20 cellular contexts compared by ENCODE assay signal in the genomic region with DNA sequence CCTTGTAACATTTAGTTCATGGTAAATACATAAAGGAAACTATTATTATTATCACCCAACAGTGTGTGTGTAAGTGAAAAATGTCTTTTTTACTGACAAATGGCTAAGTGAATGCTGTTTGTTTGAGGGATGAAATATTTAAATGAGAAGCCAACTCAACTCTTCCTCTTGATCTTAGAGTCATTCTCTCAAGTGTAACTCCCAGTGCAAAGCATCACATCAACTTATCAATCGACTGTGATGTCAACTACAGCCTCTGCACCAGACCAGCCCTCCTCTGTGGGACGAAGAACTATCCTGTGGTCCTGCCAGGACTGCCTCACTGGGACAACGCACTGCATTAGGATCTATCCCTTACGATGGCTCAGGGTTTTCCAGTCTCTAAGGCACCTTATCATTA. TPM values are rescaled to one million over a fixed set of nuclear protein-coding genes. Genes with fewer than 3 reads are reported as not detected.
DNase-seq lines count a peak whose midpoint lies in the region; ATAC-seq and TF ChIP-seq lines count a peak whose summit lies in the region.
"Had no signal": no experiment of that assay in that cellular context is flagged by ENCODE, and none has a peak within 500 bp of the region (broad histone marks: within the 10 kb centered on the region; RNA-seq: fewer than 3 reads in every experiment).

No MANE protein-coding gene starts in this region.

- H3K4me1 Mint-ChIP-seq in activated CD4-positive, alpha-beta T cell treated with anti-CD3 and anti-CD28 coated beads for 36 hours = no peaks in the 10 kb centered on the region
- H3K4me1 Mint-ChIP-seq in activated T-helper 17 cell treated with anti-CD3 and anti-CD28 coated beads, Interleukin-2, amount 50 U/mL, for 72 hours = no peaks in the 10 kb centered on the region
- H3K4me1 Mint-ChIP-seq: B cell had no signal

- no peaks in the 10 kb centered on the region for H3K79me2 ChIP-seq in osteoblast (ENCODE audit: insufficient read depth, low read length)
- no peaks in the 10 kb centered on the region for H3K79me2 ChIP-seq in Karpas-422 (ENCODE audit: low read length)

- H3K4me3 Mint-ChIP-seq in activated CD4-positive, alpha-beta T cell treated with anti-CD3 and anti-CD28 coated beads for 36 hours = no peak overlapping the region
- H3K4me3 Mint-ChIP-seq in activated T-helper 17 cell treated with anti-CD3 and anti-CD28 coated beads, Interleukin-2, amount 50 U/mL, for 72 hours = no peak overlapping the region
- H3K4me3 Mint-ChIP-seq: B cell; CD4-positive, alpha-beta memory T cell had no signal

- no peak overlapping the region for H3K9ac ChIP-seq in Karpas-422 (ENCODE audit: low read length)
- H3K9ac ChIP-seq: BLaER1 treated with 17β-estradiol and CSF1 and Interleukin-3, amounts not matched to agents 10 nM and 100 nM had no signal

- POLR2A ChIA-PET in activated CD4-positive, alpha-beta T cell treated with anti-CD3 and anti-CD28 coated beads for 36 hours (lab: Charles Lee) = no interaction called here

- DNase-seq in activated CD4-positive, alpha-beta T cell treated with anti-CD3 and anti-CD28 coated beads for 36 hours = no peak
- no peak for DNase-seq in activated CD4-positive, alpha-beta T cell treated with anti-CD3 and anti-CD28 coated beads, Interleukin-2, amount 50 U/mL, for 48 hours
- DNase-seq in osteoblast (ENCODE audit: insufficient read length, low spot score, missing footprints) = peak; percentile 9
- no peak for DNase-seq in Karpas-422
- no peak for DNase-seq in LoVo (ENCODE audit: low spot score)
- DNase-seq in DMS153 (lab: John Stamatoyannopoulos, UW) = no peak
- DNase-seq: AML-193; CD4-positive, alpha-beta memory T cell; CD8-positive, alpha-beta memory T cell; COR-L47; DMS 273 treated with DMSO at 0.1 percent for 48 hours; DMS79 treated with DMSO at 0.1 percent for 48 hours; GF-D8 had no signal

- H3K9me3 Mint-ChIP-seq in activated CD4-positive, alpha-beta T cell treated with anti-CD3 and anti-CD28 coated beads for 36 hours (ENCODE audit: low read depth) = no peaks in the 10 kb centered on the region
- H3K9me3 Mint-ChIP-seq in activated T-helper 17 cell treated with anti-CD3 and anti-CD28 coated beads, Interleukin-2, amount 50 U/mL, for 72 hours = no peaks in the 10 kb centered on the region
- H3K9me3 Mint-ChIP-seq: CD8-positive, alpha-beta memory T cell had no signal

- H3K27ac ChIP-seq in osteoblast (ENCODE audit: low read depth, low read length) (no peak overlapping the region), Karpas-422 (ENCODE audit: low read length) (no peak overlapping the region)
- H3K27ac ChIP-seq: 22Rv1; A549; BLaER1 treated with 17β-estradiol and CSF1 and Interleukin-3, amounts not matched to agents 10 nM and 100 nM; C4-2B had no signal

- no peaks in the 10 kb centered on the region for H3K9me2 ChIP-seq in Karpas-422 (replicated peaks; ENCODE audit: insufficient read depth, low read length)

- H2AFZ ChIP-seq in osteoblast (ENCODE audit: low read length) (no peak overlapping the region), Karpas-422 (ENCODE audit: low read length) (no peak overlapping the region)

- H3K4me2 ChIP-seq in osteoblast (ENCODE audit: insufficient read depth, low read length) (no peak overlapping the region), Karpas-422 (ENCODE audit: low read depth, low read length, poor library complexity, severe bottlenecking) (no peak overlapping the region)
- H3K4me2 ChIP-seq: A549; BLaER1 treated with 17β-estradiol and CSF1 and Interleukin-3, amounts not matched to agents 10 nM and 100 nM had no signal

- intact Hi-C loops in activated CD4-positive, alpha-beta T cell treated with anti-CD3 and anti-CD28 coated beads for 36 hours (cut with DNase I, micrococcal nuclease) = no loop called here

- H3K27me3 Mint-ChIP-seq in activated CD4-positive, alpha-beta T cell treated with anti-CD3 and anti-CD28 coated beads for 36 hours = no peaks in the 10 kb centered on the region
- peaks cover 4% of the 10 kb centered on the region for H3K27me3 Mint-ChIP-seq in activated T-helper 17 cell treated with anti-CD3 and anti-CD28 coated beads, Interleukin-2, amount 50 U/mL, for 72 hours

- H3K4me3 ChIP-seq in osteoblast (ENCODE audit: insufficient read depth, low read length) (no peak overlapping the region), Karpas-422 (ENCODE audit: low read length) (no peak overlapping the region)
- H3K4me3 ChIP-seq: A549; BLaER1 treated with 17β-estradiol and CSF1 and Interleukin-3, amounts not matched to agents 10 nM and 100 nM had no signal

- H3K9me3 ChIP-seq in osteoblast (ENCODE audit: low read depth, low read length) = no peaks in the 10 kb centered on the region
- H3K9me3 ChIP-seq in Karpas-422 (ENCODE audit: low read length) = no peaks in the 10 kb centered on the region
- H3K9me3 ChIP-seq: A549; BLaER1 treated with 17β-estradiol and CSF1 and Interleukin-3, amounts not matched to agents 10 nM and 100 nM had no signal

- no peaks in the 10 kb centered on the region for H3K36me3 ChIP-seq in osteoblast (ENCODE audit: insufficient read depth, low read length)
- H3K36me3 ChIP-seq in Karpas-422 (ENCODE audit: insufficient read depth, low read length) = no peaks in the 10 kb centered on the region
- H3K36me3 ChIP-seq: BLaER1 treated with 17β-estradiol and CSF1 and Interleukin-3, amounts not matched to agents 10 nM and 100 nM had no signal

- H4K20me1 ChIP-seq in osteoblast (ENCODE audit: insufficient read depth, low read length) = no peaks in the 10 kb centered on the region
- H4K20me1 ChIP-seq in Karpas-422 (ENCODE audit: insufficient read depth, low read depth, low read length) = no peaks in the 10 kb centered on the region

- H3K27me3 ChIP-seq in osteoblast (ENCODE audit: insufficient read depth, low read length) (peaks cover 31% of the 10 kb centered on the region), Karpas-422 (ENCODE audit: low read length) (no peaks in the 10 kb centered on the region)
- H3K27me3 ChIP-seq: BLaER1 treated with 17β-estradiol and CSF1 and Interleukin-3, amounts not matched to agents 10 nM and 100 nM had no signal

- H3K4me1 ChIP-seq in osteoblast (ENCODE audit: insufficient read depth, low read length) = no peaks in the 10 kb centered on the region
- no peaks in the 10 kb centered on the region for H3K4me1 ChIP-seq in Karpas-422 (ENCODE audit: low read length)
- H3K4me1 ChIP-seq: A549 had no signal

- TF ChIP-seq CTCF in osteoblast (IDR thresholded peaks at IDR 0.05; ENCODE audit: extremely low read depth, low read depth, low read length) = no peak

- H3K27ac Mint-ChIP-seq in activated CD4-positive, alpha-beta T cell treated with anti-CD3 and anti-CD28 coated beads for 36 hours = no peak overlapping the region
- no peak overlapping the region for H3K27ac Mint-ChIP-seq in activated T-helper 17 cell treated with anti-CD3 and anti-CD28 coated beads, Interleukin-2, amount 50 U/mL, for 72 hours
- H3K27ac Mint-ChIP-seq: B cell; CD4-positive, alpha-beta memory T cell had no signal

- peak; percentile 61 for ATAC-seq in activated CD4-positive, alpha-beta T cell treated with anti-CD3 and anti-CD28 coated beads for 36 hours
- ATAC-seq in activated T-helper 17 cell treated with anti-CD3 and anti-CD28 coated beads, Interleukin-2, amount 50 U/mL, for 72 hours (replicated peaks) = peak; percentile 28
- ATAC-seq: A549 had no signal

- CTCF ChIA-PET in activated CD4-positive, alpha-beta T cell treated with anti-CD3 and anti-CD28 coated beads for 36 hours (lab: Charles Lee) = no interaction called here

- H3K36me3 Mint-ChIP-seq in activated CD4-positive, alpha-beta T cell treated with anti-CD3 and anti-CD28 coated beads for 36 hours (ENCODE audit: low read depth) = no peaks in the 10 kb centered on the region
- no peaks in the 10 kb centered on the region for H3K36me3 Mint-ChIP-seq in activated T-helper 17 cell treated with anti-CD3 and anti-CD28 coated beads, Interleukin-2, amount 50 U/mL, for 72 hours (ENCODE audit: low read depth)
- H3K36me3 Mint-ChIP-seq: CD4-positive, alpha-beta memory T cell; CD8-positive, alpha-beta memory T cell had no signal

RNA-seq across cellular contexts. Expression of a gene that starts 5.3 kb away (rescaled TPM):
- total RNA-seq in activated CD4-positive, alpha-beta T cell treated with anti-CD3 and anti-CD28 coated beads for 36 hours = not detected
- not detected for total RNA-seq in activated T-helper 17 cell treated with anti-CD3 and anti-CD28 coated beads, Interleukin-2, amount 50 U/mL, for 72 hours
- not detected in 2 replicates for total RNA-seq in osteoblast
- not detected in 2 replicates for total RNA-seq in Karpas-422 (2014; rRNA removed; shearing (Covaris generic); ENCODE audit: low replicate concordance)
- total RNA-seq: B cell; CD4-positive, alpha-beta memory T cell; CD8-positive, alpha-beta memory T cell had no signal

RNA-seq across cellular contexts. Expression of a gene that starts 7.5 kb away (rescaled TPM):
- under 1 TPM; 0.18 to 0.33 TPM for total RNA-seq in activated CD4-positive, alpha-beta T cell treated with anti-CD3 and anti-CD28 coated beads for 36 hours
- not detected for total RNA-seq in activated T-helper 17 cell treated with anti-CD3 and anti-CD28 coated beads, Interleukin-2, amount 50 U/mL, for 72 hours
- 1.2 and 2.2 TPM in 2 replicates for total RNA-seq in osteoblast
- not detected in 2 replicates for total RNA-seq in Karpas-422 (2014; rRNA removed; shearing (Covaris generic); ENCODE audit: low replicate concordance)
- total RNA-seq: B cell; CD4-positive, alpha-beta memory T cell; CD8-positive, alpha-beta memory T cell had no signal

RNA-seq across cellular contexts. Expression of a gene that starts 13.2 kb away (rescaled TPM):
- not detected for total RNA-seq in activated CD4-positive, alpha-beta T cell treated with anti-CD3 and anti-CD28 coated beads for 36 hours
- total RNA-seq in activated T-helper 17 cell treated with anti-CD3 and anti-CD28 coated beads, Interleukin-2, amount 50 U/mL, for 72 hours = not detected
- total RNA-seq in osteoblast = not detected in 2 replicates
- total RNA-seq in Karpas-422 (2014; rRNA removed; shearing (Covaris generic); ENCODE audit: low replicate concordance) = not detected in 2 replicates
- total RNA-seq: A172; B cell; CD4-positive, alpha-beta memory T cell; CD8-positive, alpha-beta memory T cell had no signal

RNA-seq across cellular contexts. Expression of a gene that starts 31.8 kb away (rescaled TPM):
- total RNA-seq in activated CD4-positive, alpha-beta T cell treated with anti-CD3 and anti-CD28 coated beads for 36 hours = not detected
- total RNA-seq in activated T-helper 17 cell treated with anti-CD3 and anti-CD28 coated beads, Interleukin-2, amount 50 U/mL, for 72 hours = not detected
- not detected in 2 replicates for total RNA-seq in osteoblast
- not detected in 2 replicates for total RNA-seq in Karpas-422 (2014; rRNA removed; shearing (Covaris generic); ENCODE audit: low replicate concordance)
- total RNA-seq: A172; B cell; CD4-positive, alpha-beta memory T cell; CD8-positive, alpha-beta memory T cell had no signal

RNA-seq across cellular contexts. Expression of a gene that starts 50.5 kb away (rescaled TPM):
- total RNA-seq in activated CD4-positive, alpha-beta T cell treated with anti-CD3 and anti-CD28 coated beads for 36 hours = 10 to 100 TPM; 39.7 to 57.6 TPM
- 10 to 100 TPM; 52.4 to 85.5 TPM for total RNA-seq in activated T-helper 17 cell treated with anti-CD3 and anti-CD28 coated beads, Interleukin-2, amount 50 U/mL, for 72 hours
- total RNA-seq in osteoblast = 13.6 and 14.1 TPM in 2 replicates
- 21.3 and 23.1 TPM in 2 replicates for total RNA-seq in Karpas-422 (2014; rRNA removed; shearing (Covaris generic); ENCODE audit: low replicate concordance)
